In the genomic region with DNA sequence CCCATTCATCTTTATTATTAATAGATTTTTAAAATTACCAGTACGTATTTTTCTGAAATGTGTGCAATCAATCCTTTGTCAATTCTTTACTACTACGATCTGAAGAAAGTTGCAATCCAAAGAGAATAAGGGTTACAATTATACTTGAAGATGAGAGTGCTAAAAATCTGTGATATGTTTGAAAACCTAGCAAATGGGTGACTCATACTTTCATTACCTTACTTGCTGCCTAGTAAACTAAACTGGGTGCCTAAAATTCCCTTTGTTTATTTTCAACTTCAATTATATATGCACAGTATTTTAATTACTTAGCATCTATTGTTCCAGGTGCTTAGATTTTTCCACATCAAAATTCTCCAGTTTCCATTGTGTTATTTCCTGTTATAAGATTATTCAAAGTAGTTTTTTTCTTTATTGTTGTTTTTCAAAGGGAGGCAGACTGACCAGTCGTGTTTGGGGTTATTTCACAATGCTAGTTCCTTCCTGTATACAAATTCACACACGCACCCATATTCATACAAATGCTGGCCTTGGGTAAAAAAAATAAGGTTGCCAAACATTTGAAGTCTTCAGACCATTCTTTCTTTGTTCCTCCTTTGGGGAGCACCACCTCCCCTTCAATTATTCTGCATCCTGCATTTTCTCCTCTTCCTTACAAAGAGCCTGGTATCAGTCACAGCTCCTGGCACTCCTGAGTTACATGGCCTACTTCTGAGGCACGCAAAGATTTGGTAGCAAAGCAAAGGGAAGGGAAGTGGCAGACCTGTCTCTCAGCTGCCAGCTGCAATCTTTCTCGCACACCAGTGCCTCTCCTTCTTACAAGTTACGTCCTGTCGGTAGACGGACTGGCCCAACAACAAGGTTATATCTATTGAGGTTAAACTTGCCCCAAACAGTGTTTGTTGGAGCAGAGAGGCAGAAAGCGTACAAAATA, we compare ENCODE assay signal across 1 cellular context.
TF ChIP-seq lines count a peak whose summit lies in the region.

No MANE protein-coding gene starts in this region.

TF ChIP-seq in SK-N-SH treated with all-trans-retinoic acid at 6 μM for 48 hours, 23 proteins besides CTCF, POLR2A, EP300 and RAD21 (continued from another document):
- TF ChIP-seq ISL1 (CRISPR knock-in tag; IDR thresholded peaks at IDR 0.05), result no peak
- no peak for TF ChIP-seq ARNTL (CRISPR knock-in tag; IDR thresholded peaks at IDR 0.05; ENCODE audit: borderline replicate concordance, low read depth)
- TF ChIP-seq ZNF70 (CRISPR knock-in tag; IDR thresholded peaks at IDR 0.05), result no peak
- no peak for TF ChIP-seq RARB (CRISPR knock-in tag; IDR thresholded peaks at IDR 0.05)
- TF ChIP-seq ZNF565 (CRISPR knock-in tag; conservative IDR thresholded peaks at IDR 0.05; ENCODE audit: low read depth), result no peak
- TF ChIP-seq ZFP30 (CRISPR knock-in tag; IDR thresholded peaks at IDR 0.05), result no peak
- no peak for TF ChIP-seq SNAI2 (CRISPR knock-in tag; IDR thresholded peaks at IDR 0.05)
- no peak for TF ChIP-seq ZFP3 (CRISPR knock-in tag; IDR thresholded peaks at IDR 0.05)
- TF ChIP-seq, protein P1, sequence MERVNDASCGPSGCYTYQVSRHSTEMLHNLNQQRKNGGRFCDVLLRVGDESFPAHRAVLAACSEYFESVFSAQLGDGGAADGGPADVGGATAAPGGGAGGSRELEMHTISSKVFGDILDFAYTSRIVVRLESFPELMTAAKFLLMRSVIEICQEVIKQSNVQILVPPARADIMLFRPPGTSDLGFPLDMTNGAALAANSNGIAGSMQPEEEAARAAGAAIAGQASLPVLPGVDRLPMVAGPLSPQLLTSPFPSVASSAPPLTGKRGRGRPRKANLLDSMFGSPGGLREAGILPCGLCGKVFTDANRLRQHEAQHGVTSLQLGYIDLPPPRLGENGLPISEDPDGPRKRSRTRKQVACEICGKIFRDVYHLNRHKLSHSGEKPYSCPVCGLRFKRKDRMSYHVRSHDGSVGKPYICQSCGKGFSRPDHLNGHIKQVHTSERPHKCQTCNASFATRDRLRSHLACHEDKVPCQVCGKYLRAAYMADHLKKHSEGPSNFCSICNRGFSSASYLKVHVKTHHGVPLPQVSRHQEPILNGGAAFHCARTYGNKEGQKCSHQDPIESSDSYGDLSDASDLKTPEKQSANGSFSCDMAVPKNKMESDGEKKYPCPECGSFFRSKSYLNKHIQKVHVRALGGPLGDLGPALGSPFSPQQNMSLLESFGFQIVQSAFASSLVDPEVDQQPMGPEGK (CRISPR knock-in tag; IDR thresholded peaks at IDR 0.05; ENCODE audit: borderline replicate concordance), result no peak
- TF ChIP-seq OSR1 (CRISPR knock-in tag; IDR thresholded peaks at IDR 0.05), result no peak
